ENCODE assay signal across 15 cellular contexts in genomic region chrX:15343075-15343476, GRCh38. TPM values are rescaled to one million over a fixed set of nuclear protein-coding genes. Genes with fewer than 3 reads are reported as not detected.
DNase-seq lines count a peak whose midpoint lies in the region; ATAC-seq and TF ChIP-seq lines count a peak whose summit lies in the region.
"Had no signal": no experiment of that assay in that cellular context is flagged by ENCODE, and none has a peak within 500 bp of the region (broad histone marks: within the 10 kb centered on the region; RNA-seq: fewer than 3 reads in every experiment).

No MANE protein-coding gene starts in this region.

- no peak for TF ChIP-seq POLR2A in prostate gland (IDR thresholded peaks at IDR 0.05)

- H3K36me3 ChIP-seq in Caco-2 (ENCODE audit: control insufficient read depth, insufficient read depth, low read length) (no peaks in the 10 kb centered on the region), prostate gland (no peaks in the 10 kb centered on the region), H7 (replicated peaks; ENCODE audit: control insufficient read depth, insufficient read depth, low read length) (no peaks in the 10 kb centered on the region)
- H3K36me3 ChIP-seq: brain microvascular endothelial cell had no signal

- no peak overlapping the region for H3K27ac Mint-ChIP-seq in Caco-2 (ENCODE audit: unreplicated experiment)

- DNase-seq in Caco-2 (peak; percentile 61 to 65), LHCN-M2 (ENCODE audit: low read depth) (peak; percentile 14), fibroblast of gingiva (ENCODE audit: low read depth) (peak; percentile 78), prostate gland (ENCODE audit: low spot score) (peak; percentile 4), DMS79 treated with DMSO at 0.1 percent for 48 hours (lab: John Stamatoyannopoulos, UW) (no peak), H7 (no peak)
- no peak for DNase-seq in stimulated activated CD4-positive, alpha-beta T cell treated with anti-CD3 and anti-CD28 coated beads, Interleukin-4, amount 100 ng/mL, for 1 hour
- DNase-seq: activated gamma-delta T cell treated with Interleukin-2 at 50 U/mL for 16 hours; brain microvascular endothelial cell; kidney; NCI-H510A treated with DMSO at 0.1 percent for 48 hours; stimulated activated CD4-positive, alpha-beta T cell treated with anti-CD3 and anti-CD28 coated beads, Interleukin-15, amount 100 ng/mL, for 24 hours; substantia nigra had no signal

- no peaks in the 10 kb centered on the region for H3K9me3 ChIP-seq in Caco-2
- no peaks in the 10 kb centered on the region for H3K9me3 ChIP-seq in prostate gland

- no TSS peak for BruUV-seq in Caco-2 (replicated peaks; lab: Mats Ljungman, UMichigan)

- H3K27ac ChIP-seq in prostate gland: no peak overlapping the region
- H3K27ac ChIP-seq: brain microvascular endothelial cell, C4-2B had no signal

- H3K27me3 Mint-ChIP-seq in Caco-2 (ENCODE audit: insufficient read depth, unreplicated experiment): peaks cover 6% of the 10 kb centered on the region

- H3K4me1 Mint-ChIP-seq in Caco-2 (ENCODE audit: low read depth, unreplicated experiment): no peaks in the 10 kb centered on the region

- CTCF ChIA-PET in Caco-2 (lab: Charles Lee): no interaction called here

- 0 out of 2 replicates have a peak, but pooled peaks cover 3% of the 10 kb centered on the region for H3K4me1 ChIP-seq in Caco-2
- H3K4me1 ChIP-seq in prostate gland (replicated peaks): no peaks in the 10 kb centered on the region

- no peak overlapping the region for H3K4me3 Mint-ChIP-seq in Caco-2 (ENCODE audit: unreplicated experiment)

- ATAC-seq in HG03520 (IDR thresholded peaks at IDR 0.05; ENCODE audit: unreplicated experiment): no peak

- H3K36me3 Mint-ChIP-seq in Caco-2 (ENCODE audit: insufficient read depth, unreplicated experiment): no peaks in the 10 kb centered on the region

- intact Hi-C loops in Caco-2 (cut with micrococcal nuclease; ENCODE audit: unreplicated experiment): loop anchor here (1.0 to 10.0 kb wide), 2 partner anchors 43 to 302 kb away; no protein-coding TSS in a partner anchor
- intact Hi-C loops in prostate gland (cut with DNase I): loop anchor here (10.0 kb wide), 1 partner anchor 222 kb away; no protein-coding TSS in a partner anchor

- TF ChIP-seq CTCF in Caco-2 (IDR thresholded peaks at IDR 0.05; ENCODE audit: insufficient read depth in 1 of 2, low read depth in 1 of 2, low read length in 1 of 2, severe bottlenecking in 1 of 2, unreplicated experiment in 1 of 2) (no peak), prostate gland (IDR thresholded peaks at IDR 0.05) (no peak)

- H3K9me3 Mint-ChIP-seq in Caco-2 (ENCODE audit: unreplicated experiment): no peaks in the 10 kb centered on the region

- POLR2A ChIA-PET in Caco-2 (lab: Charles Lee): interaction anchor here (0.6 to 0.7 kb wide), 2 partner anchors 9 to 284 kb away, joined by 3 to 7 read pairs; no protein-coding TSS in a partner anchor

- 44% methylated on average over 5 of the region's 5 CpGs for WGBS in prostate gland

- no peaks in the 10 kb centered on the region for H3K27me3 ChIP-seq in Caco-2 (replicated peaks; ENCODE audit: control insufficient read depth, insufficient read depth, low read length)
- H3K27me3 ChIP-seq in prostate gland (replicated peaks; ENCODE audit: insufficient read depth): no peaks in the 10 kb centered on the region
- H3K27me3 ChIP-seq in H7 (ENCODE audit: control insufficient read depth, insufficient read depth, low read length): peaks cover 2% of the 10 kb centered on the region; the same call in 1 of the 2 replicates
- H3K27me3 ChIP-seq: brain microvascular endothelial cell had no signal

- H3K4me3 ChIP-seq in Caco-2 (ENCODE audit: low read depth, low read length): no peak overlapping the region
- no peak overlapping the region for H3K4me3 ChIP-seq in prostate gland
- H3K4me3 ChIP-seq in H7 (ENCODE audit: insufficient read depth, low read depth, low read length): no peak overlapping the region

RNA-seq across cellular contexts. Expression of gene PIGA, which starts 7.8 kb away (rescaled TPM):
- total RNA-seq in Caco-2 (2022): 18.5 and 19.4 TPM in 2 replicates
- total RNA-seq in LHCN-M2 (2014; rRNA removed): 6.7 and 10.2 TPM in 2 replicates
- polyA plus RNA-seq in LHCN-M2 (2012): 1.6 TPM
- total RNA-seq in prostate gland: 1 to 10 TPM; 6.6 to 7.0 TPM
- total RNA-seq in H7 (2014; rRNA removed; shearing (Covaris generic)): 8.2 and 8.8 TPM in 2 replicates

RNA-seq across cellular contexts. Expression of gene ASB11, which starts 27.6 kb away (rescaled TPM):
- total RNA-seq in Caco-2 (2022) (not detected in 2 replicates), LHCN-M2 (2014; rRNA removed) (not detected in 2 replicates), prostate gland (under 1 TPM in 1 of 2 donors, not detected in 1; 0.46 TPM)
- not detected for polyA plus RNA-seq in LHCN-M2 (2012)
- total RNA-seq in H7 (2014; rRNA removed; shearing (Covaris generic)): not detected in 2 replicates

RNA-seq across cellular contexts. Expression of gene VEGFD, which starts 41.1 kb away (rescaled TPM):
- total RNA-seq in Caco-2 (2022) (0.36 TPM in 1 of 2 replicates, not detected in the other), LHCN-M2 (2014; rRNA removed) (not detected in 2 replicates), prostate gland (1 to 10 TPM in 1 of 2 donors, under 1 TPM in 1; 0.68 to 1.4 TPM)
- 0.02 TPM for polyA plus RNA-seq in LHCN-M2 (2012)
- total RNA-seq in H7 (2014; rRNA removed; shearing (Covaris generic)): 0.26 and 0.80 TPM in 2 replicates

Comparison
In these comparisons a context has a peak if more than half of its experiments do, and no peak if none do; other contexts are left out.
1. DNase-seq: peak in Caco-2 (2 of 2), LHCN-M2 (single experiment), fibroblast of gingiva (single experiment) and prostate gland (single experiment); none in DMS79 treated with DMSO at 0.1 percent for 48 hours (single experiment), stimulated activated CD4-positive, alpha-beta T cell treated with anti-CD3 and anti-CD28 coated beads, Interleukin-4, amount 100 ng/mL, for 1 hour (single experiment) and H7 (single experiment).